In the genomic region with DNA sequence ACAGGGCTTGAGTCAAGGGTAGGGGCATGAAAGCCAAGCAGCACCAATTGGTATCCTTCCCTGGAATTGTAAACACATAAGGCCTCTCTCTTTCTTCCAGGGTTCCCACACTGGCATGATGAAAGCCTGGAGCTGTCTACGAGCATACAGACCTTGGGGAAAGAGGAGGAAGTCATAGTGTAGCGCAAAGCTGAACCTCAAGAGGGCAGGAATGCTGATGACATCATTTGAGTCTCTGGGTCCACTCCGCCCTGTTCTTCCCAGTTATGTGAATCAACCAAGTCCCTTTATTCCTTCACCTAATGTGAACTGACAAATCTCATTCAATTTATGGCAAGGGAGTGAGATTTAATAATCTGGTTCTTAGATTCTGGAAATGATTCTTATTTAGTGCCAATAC, we compare ENCODE assay signal across 17 cellular contexts.
DNase-seq lines count a peak whose midpoint lies in the region; ATAC-seq and TF ChIP-seq lines count a peak whose summit lies in the region.
"Had no signal": no experiment of that assay in that cellular context is flagged by ENCODE, and none has a peak within 500 bp of the region (broad histone marks: within the 10 kb centered on the region; RNA-seq: fewer than 3 reads in every experiment).

No MANE protein-coding gene starts in this region.

- no peak overlapping the region for H3K27ac ChIP-seq in WERI-Rb-1
- H3K27ac ChIP-seq: A549, body of pancreas had no signal

- H3K36me3 ChIP-seq in WERI-Rb-1, result no peaks in the 10 kb centered on the region

- no peaks in the 10 kb centered on the region for H3K9me3 ChIP-seq in WERI-Rb-1 (ENCODE audit: severe bottlenecking)
- H3K9me3 ChIP-seq: A549, body of pancreas had no signal

- H3K27me3 ChIP-seq in WERI-Rb-1 (ENCODE audit: insufficient read depth, low read depth, severe bottlenecking), result no peaks in the 10 kb centered on the region
- H3K27me3 ChIP-seq: body of pancreas had no signal

- ATAC-seq in HG03097 (IDR thresholded peaks at IDR 0.05; ENCODE audit: low FRiP score, unreplicated experiment), result no peak
- ATAC-seq: body of pancreas, sciatic nerve had no signal

- TF ChIP-seq CTCF in WERI-Rb-1 (IDR thresholded peaks at IDR 0.05; ENCODE audit: low read depth, low read length), result peak; percentile 58

- no peak overlapping the region for H3K4me3 ChIP-seq in WERI-Rb-1 (ENCODE audit: low read depth, low read length)
- H3K4me3 ChIP-seq: A549, body of pancreas had no signal

- DNase-seq in NCI-H1092 treated with DMSO at 0.1 percent for 48 hours (lab: John Stamatoyannopoulos, UW) (peak; percentile 4), NCI-H1092 (lab: John Stamatoyannopoulos, UW) (no peak), HCEC 1CT (peak; percentile 7), WERI-Rb-1 (peak; percentile 40), iris pigment epithelial cell (ENCODE audit: low read depth) (peak; percentile 17), activated gamma-delta T cell treated with Interleukin-2 at 50 U/mL for 16 hours (no peak)
- no peak for DNase-seq in activated naive CD4-positive, alpha-beta T cell (lab: John Stamatoyannopoulos, UW)
- DNase-seq: activated CD8-positive, alpha-beta memory T cell treated with anti-CD3 and anti-CD28 coated beads for 24 hours; body of pancreas; CD4-positive, CD25-positive, alpha-beta regulatory T cell; foreskin fibroblast; KG1; NCI-H2081; stimulated activated CD4-positive, alpha-beta T cell treated with anti-CD3 and anti-CD28 coated beads, Interleukin-4, amount 100 ng/mL, for 1 hour had no signal

Comparison
In these comparisons a context has a peak if more than half of its experiments do, and no peak if none do; other contexts are left out.
1. DNase-seq: peak in NCI-H1092 treated with DMSO at 0.1 percent for 48 hours (single experiment), HCEC 1CT (single experiment), WERI-Rb-1 (single experiment) and iris pigment epithelial cell (single experiment); none in NCI-H1092 (single experiment), activated gamma-delta T cell treated with Interleukin-2 at 50 U/mL for 16 hours (single experiment) and activated naive CD4-positive, alpha-beta T cell (0 of 4).